8 cellular contexts compared by ENCODE assay signal in genomic region chr19:41204338-41204737, GRCh38. TPM values are rescaled to one million over a fixed set of nuclear protein-coding genes. Genes with fewer than 3 reads are reported as not detected.
DNase-seq lines count a peak whose midpoint lies in the region; ATAC-seq, FAIRE-seq and TF ChIP-seq lines count a peak whose summit lies in the region.
"Not testable (repeated sequence)": the region's sequence is repeated elsewhere in the genome, so short reads cannot be mapped to it uniquely, and the experiment has no call there.

No MANE protein-coding gene starts in this region.

- peak; percentile 95 for TF ChIP-seq CTCF in astrocyte of the cerebellum (IDR thresholded peaks at IDR 0.05; ENCODE audit: low read depth, low read length, missing control alignments)
- peak in 1 of 3 donors; percentile 56 for TF ChIP-seq CTCF in omental fat pad (IDR thresholded peaks at IDR 0.05)

- ATAC-seq in Right ventricle myocardium superior (ENCODE audit: poor library complexity) (peak; percentile 92), omental fat pad (ENCODE audit: low FRiP score) (peak; percentile 79)
- ATAC-seq in stimulated activated memory B cell treated with anti-CD40 and anti-IgM and Interleukin-4, amounts not matched to agents 10 μg/mL and 1 μg/mL and 100 μg/mL, for 72 hours = peak; percentile 90

- not testable (repeated sequence) for H3K4me3 ChIP-seq in astrocyte of the cerebellum (ENCODE audit: low read depth, low read length)

- in situ Hi-C loops in astrocyte of the cerebellum (cut with HindIII; ENCODE audit: low sequenced_read_pairs) = not testable (repeated sequence)

- not testable (repeated sequence) for H3K4me1 Mint-ChIP-seq in stimulated activated memory B cell treated with anti-CD40 and anti-IgM and Interleukin-4, amounts not matched to agents 10 μg/mL and 1 μg/mL and 100 μg/mL, for 72 hours

- peak overlapping the region; percentile 1 for H3K27ac Mint-ChIP-seq in stimulated activated memory B cell treated with anti-CD40 and anti-IgM and Interleukin-4, amounts not matched to agents 10 μg/mL and 1 μg/mL and 100 μg/mL, for 72 hours

- not testable (repeated sequence) for H3K36me3 Mint-ChIP-seq in stimulated activated memory B cell treated with anti-CD40 and anti-IgM and Interleukin-4, amounts not matched to agents 10 μg/mL and 1 μg/mL and 100 μg/mL, for 72 hours

- peak; percentile 81 for DNase-seq in D341Med (ENCODE audit: low spot score)
- peak; percentile 81 for DNase-seq in HTR-8/SVneo (ENCODE audit: insufficient read length, low spot score)
- DNase-seq in NCI-H82 (lab: John Stamatoyannopoulos, UW) = peak; percentile 84
- DNase-seq in activated CD4-positive, CD25-positive, alpha-beta regulatory T cell (lab: John Stamatoyannopoulos, UW) = peak; percentile 52 to 66 (median 58)
- DNase-seq in astrocyte of the cerebellum (ENCODE audit: low read depth) = peak; percentile 79
- DNase-seq in Right ventricle myocardium superior = peak; percentile 80
- not testable (repeated sequence) for DNase-seq in omental fat pad (ENCODE audit: low spot score)

- peaks cover 19% of the 10 kb centered on the region for H3K27me3 Mint-ChIP-seq in stimulated activated memory B cell treated with anti-CD40 and anti-IgM and Interleukin-4, amounts not matched to agents 10 μg/mL and 1 μg/mL and 100 μg/mL, for 72 hours

- H3K4me3 Mint-ChIP-seq in stimulated activated memory B cell treated with anti-CD40 and anti-IgM and Interleukin-4, amounts not matched to agents 10 μg/mL and 1 μg/mL and 100 μg/mL, for 72 hours = not testable (repeated sequence)

- intact Hi-C loops in Right ventricle myocardium superior (cut with DNase I) = loop anchor here (1.0 to 5.0 kb wide), 2 partner anchors 58 to 103 kb away; no protein-coding TSS in a partner anchor

- H3K9me3 Mint-ChIP-seq in stimulated activated memory B cell treated with anti-CD40 and anti-IgM and Interleukin-4, amounts not matched to agents 10 μg/mL and 1 μg/mL and 100 μg/mL, for 72 hours = not testable (repeated sequence)

- FAIRE-seq in HTR-8/SVneo (lab: Jason Lieb, UNC) = not testable (repeated sequence)

RNA-seq across cellular contexts. Expression of gene CYP2S1, which starts 11.3 kb away (rescaled TPM):
- total RNA-seq in Right ventricle myocardium superior = 0.56 TPM
- total RNA-seq in omental fat pad = 1 to 10 TPM in 3 of 4 donors, under 1 TPM in 1; 0.32 to 6.5 (median 5.5) TPM

RNA-seq across cellular contexts. Expression of gene AXL, which starts 14.7 kb away (rescaled TPM):
- total RNA-seq in Right ventricle myocardium superior (18.0 TPM), omental fat pad (100 to 1,000 TPM in 1 of 4 donors, 10 to 100 TPM in 3; 65.8 to 141 (median 78.7) TPM)

RNA-seq across cellular contexts. Expression of gene HNRNPUL1, which starts 59.8 kb away (rescaled TPM):
- total RNA-seq in Right ventricle myocardium superior (114 TPM), omental fat pad (100 to 1,000 TPM in 3 of 4 donors, 10 to 100 TPM in 1; 92.5 to 173 (median 117) TPM)
